In genomic region chr11:132610216-132610615, GRCh38 we compare ENCODE assay signal across 33 cellular contexts.
DNase-seq lines count a peak whose midpoint lies in the region; ATAC-seq, FAIRE-seq and TF ChIP-seq lines count a peak whose summit lies in the region.
"Had no signal": no experiment of that assay in that cellular context is flagged by ENCODE, and none has a peak within 500 bp of the region (broad histone marks: within the 10 kb centered on the region; RNA-seq: fewer than 3 reads in every experiment).

No MANE protein-coding gene starts in this region.

- peaks cover 23% of the 10 kb centered on the region for H3K9me3 Mint-ChIP-seq in MCF 10A (ENCODE audit: unreplicated experiment)

- no peaks in the 10 kb centered on the region for H3K4me1 ChIP-seq in breast epithelium
- no peaks in the 10 kb centered on the region for H3K4me1 ChIP-seq in BE2C
- H3K4me1 ChIP-seq: left ventricle myocardium inferior, right lobe of liver, uterus had no signal

- H3K27ac Mint-ChIP-seq in MCF 10A (ENCODE audit: low read depth, unreplicated experiment), result no peak overlapping the region
- H3K27ac Mint-ChIP-seq: activated naive CD4-positive, alpha-beta T cell treated with anti-CD3 and anti-CD28 coated beads for 36 hours; naive B cell; progenitor cell of endocrine pancreas; stimulated activated naive CD8-positive, alpha-beta T cell treated with anti-CD3 and anti-CD28 coated beads, Interleukin-15, amount 100 ng/mL, for 72 hours; T-helper 17 cell had no signal

- FAIRE-seq in D721Med (lab: Jason Lieb, UNC), result no peak
- FAIRE-seq: bronchial epithelial cell, colon, GM19239, TTC549 had no signal

- no peaks in the 10 kb centered on the region for H3K27me3 Mint-ChIP-seq in MCF 10A (ENCODE audit: insufficient read depth, unreplicated experiment)
- H3K27me3 Mint-ChIP-seq: naive B cell had no signal

- H3K36me3 ChIP-seq in breast epithelium, result no peaks in the 10 kb centered on the region
- no peaks in the 10 kb centered on the region for H3K36me3 ChIP-seq in BE2C
- H3K36me3 ChIP-seq: left ventricle myocardium inferior, neutrophil, right lobe of liver, uterus had no signal

- no peaks in the 10 kb centered on the region for H3K4me1 Mint-ChIP-seq in MCF 10A (ENCODE audit: insufficient read depth, unreplicated experiment)
- H3K4me1 Mint-ChIP-seq: naive B cell; stimulated activated naive CD8-positive, alpha-beta T cell treated with anti-CD3 and anti-CD28 coated beads, Interleukin-15, amount 100 ng/mL, for 72 hours had no signal

- H3K4me3 Mint-ChIP-seq in MCF 10A (ENCODE audit: unreplicated experiment), result no peak overlapping the region
- H3K4me3 Mint-ChIP-seq: activated naive CD4-positive, alpha-beta T cell treated with anti-CD3 and anti-CD28 coated beads for 36 hours; naive B cell; stimulated activated naive CD8-positive, alpha-beta T cell treated with anti-CD3 and anti-CD28 coated beads, Interleukin-15, amount 100 ng/mL, for 72 hours; T-helper 17 cell had no signal

- no peaks in the 10 kb centered on the region for H3K36me3 Mint-ChIP-seq in MCF 10A (ENCODE audit: insufficient read depth, unreplicated experiment)
- H3K36me3 Mint-ChIP-seq: naive B cell had no signal

- H3K27me3 ChIP-seq in breast epithelium (no peaks in the 10 kb centered on the region), BE2C (no peaks in the 10 kb centered on the region)
- H3K27me3 ChIP-seq: neutrophil, right lobe of liver, uterus had no signal

- no peaks in the 10 kb centered on the region for H3K9me3 ChIP-seq in breast epithelium
- H3K9me3 ChIP-seq in BE2C, result no peaks in the 10 kb centered on the region; the same call in 1 of the 2 replicates
- H3K9me3 ChIP-seq: left ventricle myocardium inferior, neutrophil, right lobe of liver, uterus had no signal

- ATAC-seq in HG03565 (IDR thresholded peaks at IDR 0.05; ENCODE audit: unreplicated experiment), result no peak
- ATAC-seq: right lobe of liver; stimulated activated naive CD8-positive, alpha-beta T cell treated with anti-CD3 and anti-CD28 coated beads, Interleukin-15, amount 100 ng/mL, for 72 hours; T-helper 17 cell had no signal

- POLR2A ChIA-PET in MCF 10A (lab: Yijun Ruan, JAX), result no interaction called here

- DNase-seq in MCF 10A (ENCODE audit: unreplicated experiment) (peak; percentile 5), breast epithelium (ENCODE audit: low spot score in 2 of 2) (no peak), amniotic epithelial cell (ENCODE audit: low read depth) (peak; percentile 7), fibroblast of peridontal ligament (ENCODE audit: extremely low read depth) (peak; percentile 12), superior temporal gyrus (ENCODE audit: extremely low spot score) (peak; percentile 11), BE2C (no peak), D721Med (ENCODE audit: insufficient read length, low spot score) (no peak)
- DNase-seq: 8988T; activated CD4-positive, alpha-beta T cell treated with anti-CD3 and anti-CD28 coated beads, Interleukin-2, amount 50 U/mL, for 48 hours; activated CD4-positive, CD25-positive, alpha-beta regulatory T cell treated with anti-CD3 and anti-CD28 coated beads, Interleukin-2, amount 50 U/mL, for 72 hours; activated naive CD4-positive, alpha-beta T cell treated with anti-CD3 and anti-CD28 coated beads for 36 hours; DMS79; GOT3; islet precursor cell; left ventricle myocardium inferior; naive B cell; NCI-H1417 treated with DMSO at 0.1 percent for 48 hours; NCI-H2081 treated with DMSO at 0.1 percent for 48 hours; NCI-H2227 treated with DMSO at 0.1 percent for 48 hours; right lobe of liver; Right ventricle myocardium superior; stimulated activated CD4-positive, alpha-beta T cell treated with anti-CD3 and anti-CD28 coated beads, Interleukin-12 subunit alpha, Interleukin-12 subunit beta, amount 100 ng/mL, for 4 hours; stimulated activated CD4-positive, alpha-beta T cell treated with anti-CD3 and anti-CD28 coated beads, Interleukin-2, amount 100 ng/mL, for 48 hours; stimulated activated naive CD8-positive, alpha-beta T cell treated with anti-CD3 and anti-CD28 coated beads, Interleukin-15, amount 100 ng/mL, for 72 hours; T-helper 17 cell; uterus had no signal

- TF ChIP-seq CTCF in MCF 10A (IDR thresholded peaks at IDR 0.05; ENCODE audit: unreplicated experiment) (no peak), breast epithelium (IDR thresholded peaks at IDR 0.05) (no peak), BE2C (IDR thresholded peaks at IDR 0.05; ENCODE audit: low read depth, low read length) (no peak), D721Med (IDR thresholded peaks at IDR 0.05; ENCODE audit: insufficient read depth, missing control alignments) (no peak)

- TF ChIP-seq POLR2A in breast epithelium (IDR thresholded peaks at IDR 0.05), result no peak

- CTCF ChIA-PET in MCF 10A (lab: Yijun Ruan, JAX), result interaction anchor here (0.6 kb wide), 1 partner anchor 17 kb away, joined by 3 read pairs; no protein-coding TSS in a partner anchor

- H3K27ac ChIP-seq in breast epithelium, result no peak overlapping the region
- H3K27ac ChIP-seq: left ventricle myocardium inferior, neutrophil, right lobe of liver, uterus had no signal

- BruUV-seq in MCF 10A (replicated peaks; lab: Mats Ljungman, UMichigan), result no TSS peak

- intact Hi-C loops in MCF 10A (cut with micrococcal nuclease), result no loop called here
- intact Hi-C loops in breast epithelium (cut with DNase I; ENCODE audit: low total_unique reads), result no loop called here

- no peak overlapping the region for H3K4me3 ChIP-seq in breast epithelium
- H3K4me3 ChIP-seq in BE2C (ENCODE audit: low read depth, low read length), result no peak overlapping the region
- H3K4me3 ChIP-seq: left ventricle myocardium inferior, right lobe of liver, uterus had no signal

Comparison
In these comparisons a context has a peak if more than half of its experiments do, and no peak if none do; other contexts are left out.
1. DNase-seq: peak in MCF 10A (single experiment), amniotic epithelial cell (single experiment), fibroblast of peridontal ligament (single experiment) and superior temporal gyrus (single experiment); none in breast epithelium (0 of 2), BE2C (single experiment) and D721Med (single experiment).